8 cellular contexts compared by ENCODE assay signal in genomic region chr3:17151598-17152373, GRCh38.
DNase-seq lines count a peak whose midpoint lies in the region; ATAC-seq, FAIRE-seq and TF ChIP-seq lines count a peak whose summit lies in the region.

No MANE protein-coding gene starts in this region.

- DNase-seq in activated B cell treated with CpG ODN at 0.5 μM for 24 hours (no peak), choroid plexus epithelial cell (ENCODE audit: low read depth) (peak; percentile 58), DMS53 treated with DMSO at 0.1 percent for 48 hours (lab: John Stamatoyannopoulos, UW; ENCODE audit: unreplicated experiment) (no peak), HFFc6 (no peak), H54 (ENCODE audit: insufficient read length, low spot score) (no peak)
- DNase-seq in stimulated activated CD8-positive, alpha-beta memory T cell treated with anti-CD3 and anti-CD28 coated beads, Interleukin-4, amount 100 ng/mL, for 1 hour (ENCODE audit: low read depth in 2 of 2, low spot score in 1 of 2): peak; percentile 61 to 64

- POLR2A ChIA-PET in activated B cell treated with CpG ODN at 0.5 μM for 24 hours (lab: Charles Lee): no interaction called here

- no peak for TF ChIP-seq POLR2A in H54 (IDR thresholded peaks at IDR 0.05; ENCODE audit: low read depth, low read length)

- no peak for FAIRE-seq in H54 (lab: Jason Lieb, UNC)

- H3K4me3 Mint-ChIP-seq in activated B cell treated with CpG ODN at 0.5 μM for 24 hours: no peak overlapping the region
- no peak overlapping the region for H3K4me3 Mint-ChIP-seq in HFFc6

- CTCF ChIA-PET in activated B cell treated with CpG ODN at 0.5 μM for 24 hours (lab: Charles Lee): no interaction called here

- intact Hi-C loops in activated B cell treated with CpG ODN at 0.5 μM for 24 hours (cut with micrococcal nuclease): no loop called here

- H3K27me3 Mint-ChIP-seq in activated B cell treated with CpG ODN at 0.5 μM for 24 hours: no peaks in the 10 kb centered on the region
- H3K27me3 Mint-ChIP-seq in HFFc6 (ENCODE audit: insufficient read depth): no peaks in the 10 kb centered on the region; the same call in 1 of the 2 replicates

- ATAC-seq in GM18868 (IDR thresholded peaks at IDR 0.05; ENCODE audit: unreplicated experiment) (peak; percentile 96), HG03039 (IDR thresholded peaks at IDR 0.05; ENCODE audit: unreplicated experiment) (peak; percentile 93), activated B cell treated with CpG ODN at 0.5 μM for 24 hours (ENCODE audit: low read depth) (peak; percentile 75)

- H3K4me3 ChIP-seq in choroid plexus epithelial cell (ENCODE audit: low read depth, low read length): no peak overlapping the region

- H3K9me3 Mint-ChIP-seq in activated B cell treated with CpG ODN at 0.5 μM for 24 hours (peaks cover 11% of the 10 kb centered on the region), HFFc6 (peaks cover 9% of the 10 kb centered on the region; the same call in 1 of the 2 replicates)

- H3K36me3 Mint-ChIP-seq in activated B cell treated with CpG ODN at 0.5 μM for 24 hours (ENCODE audit: low read depth) (peaks cover 54% of the 10 kb centered on the region), HFFc6 (ENCODE audit: low read depth) (peaks cover 25% of the 10 kb centered on the region)

- H3K4me1 Mint-ChIP-seq in activated B cell treated with CpG ODN at 0.5 μM for 24 hours (no peaks in the 10 kb centered on the region), HFFc6 (ENCODE audit: low read depth) (no peaks in the 10 kb centered on the region)

- TF ChIP-seq CTCF in activated B cell treated with CpG ODN at 0.5 μM for 24 hours (IDR thresholded peaks at IDR 0.05) (no peak), choroid plexus epithelial cell (conservative IDR thresholded peaks at IDR 0.05; ENCODE audit: low read depth, low read length) (no peak), HFFc6 (IDR thresholded peaks at IDR 0.05) (no peak)

- H3K27ac Mint-ChIP-seq in activated B cell treated with CpG ODN at 0.5 μM for 24 hours (peak overlapping the region; percentile 41), HFFc6 (no peak overlapping the region)

Comparison
In these comparisons a context has a peak if more than half of its experiments do, and no peak if none do; other contexts are left out.
1. DNase-seq: peak in choroid plexus epithelial cell (single experiment) and stimulated activated CD8-positive, alpha-beta memory T cell treated with anti-CD3 and anti-CD28 coated beads, Interleukin-4, amount 100 ng/mL, for 1 hour (2 of 2); none in activated B cell treated with CpG ODN at 0.5 μM for 24 hours (single experiment), DMS53 treated with DMSO at 0.1 percent for 48 hours (single experiment), HFFc6 (single experiment) and H54 (single experiment).
2. Peak in every context shown above with its lines, with median percentiles within 50 percentile points of each other: ATAC-seq.